Comparison of ENCODE assay signal across 1 cellular context in the genomic region with DNA sequence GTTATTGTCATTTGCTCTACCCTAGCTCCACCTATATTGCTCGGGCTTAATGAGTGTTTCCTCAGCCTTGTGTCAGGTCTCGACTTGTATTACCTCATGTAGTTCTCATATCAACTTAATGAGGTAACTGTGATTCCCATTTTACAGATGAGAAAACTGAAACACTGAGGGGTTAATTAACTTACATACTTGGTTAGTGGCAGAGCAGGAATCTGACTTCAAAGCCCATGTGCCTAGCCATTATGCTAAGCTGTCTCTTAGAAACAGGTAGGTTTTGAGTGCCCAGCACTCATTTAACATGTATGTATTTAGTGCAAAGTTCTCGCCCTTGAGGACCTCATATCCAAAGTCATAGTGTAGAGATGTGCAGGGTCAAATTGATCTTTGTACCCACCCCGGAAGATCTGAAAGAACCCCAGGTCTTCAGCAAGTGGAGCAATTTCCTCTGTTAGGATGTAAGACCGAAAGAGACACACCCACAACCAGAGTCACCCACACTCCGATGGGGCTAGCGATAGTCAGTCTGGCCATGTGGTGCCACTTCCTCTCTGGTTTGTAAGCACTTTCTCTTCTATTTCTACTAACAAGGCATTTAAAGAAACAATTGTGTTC.
TF ChIP-seq lines count a peak whose summit lies in the region.

No MANE protein-coding gene starts in this region.

TF ChIP-seq in K562, 482 proteins besides CTCF, POLR2A, EP300 and RAD21 (continued from another document):
- TF ChIP-seq RHOXF2B (CRISPR knock-in tag; conservative IDR thresholded peaks at IDR 0.05) (no peak), ZNF408 (CRISPR knock-in tag; IDR thresholded peaks at IDR 0.05; ENCODE audit: low read depth) (no peak), E2F6 (IDR thresholded peaks at IDR 0.05; ENCODE audit: borderline replicate concordance in 1 of 2, extremely low read depth in 1 of 2, insufficient read depth in 1 of 2, insufficient read length in 1 of 2, low read depth in 1 of 2, low read length in 1 of 2, poor library complexity in 1 of 2, severe bottlenecking in 1 of 2) (peak in 1 of 2 experiments; percentile 15), BACH1 (tag; IDR thresholded peaks at IDR 0.05) (0 out of 2 replicates have a peak, but pooled peaks have one; percentile 4), ADNP (tag; IDR thresholded peaks at IDR 0.05) (peak; percentile 48; the same call in 1 of the 2 replicates), STAG1 (CRISPR knock-in tag; IDR thresholded peaks at IDR 0.05; ENCODE audit: borderline replicate concordance) (no peak), ZKSCAN3 (CRISPR knock-in tag; IDR thresholded peaks at IDR 0.05) (no peak), ZNF830 (CRISPR knock-in tag; IDR thresholded peaks at IDR 0.05) (no peak), KLF10 (CRISPR knock-in tag; IDR thresholded peaks at IDR 0.05) (no peak), DDX20 (tag; IDR thresholded peaks at IDR 0.05; ENCODE audit: low read depth) (no peak), POLR3G (IDR thresholded peaks at IDR 0.05; ENCODE audit: extremely low read depth, insufficient read length, insufficient replicate concordance) (no peak), EP400 (IDR thresholded peaks at IDR 0.05) (0 out of 2 replicates have a peak, but pooled peaks have one; percentile 28), ZNF143 (CRISPR knock-in tag; IDR thresholded peaks at IDR 0.05) (no peak), HSF4 (CRISPR knock-in tag; IDR thresholded peaks at IDR 0.05; ENCODE audit: borderline replicate concordance) (no peak), BRF1 (IDR thresholded peaks at IDR 0.05; ENCODE audit: borderline replicate concordance, extremely low read depth, insufficient read length) (no peak), SMAD4 (CRISPR knock-in tag; conservative IDR thresholded peaks at IDR 0.05) (0 out of 2 replicates have a peak, but pooled peaks have one; percentile 31), SRSF3 (IDR thresholded peaks at IDR 0.05; ENCODE audit: insufficient read depth, low read length) (no peak), PPARD (CRISPR knock-in tag; IDR thresholded peaks at IDR 0.05) (no peak), KDM1A (IDR thresholded peaks at IDR 0.05) (peak; percentile 36 to 64; a peak in 2 of 4 replicates), ZNF197 (CRISPR knock-in tag; IDR thresholded peaks at IDR 0.05; ENCODE audit: low read depth) (no peak), ZNF57 (CRISPR knock-in tag; IDR thresholded peaks at IDR 0.05) (no peak), ZNF444 (CRISPR knock-in tag; IDR thresholded peaks at IDR 0.05) (no peak), NELFE (IDR thresholded peaks at IDR 0.05; ENCODE audit: insufficient read depth, insufficient read length) (no peak), BCOR (IDR thresholded peaks at IDR 0.05) (peak; percentile 59; the same call in 1 of the 2 replicates), NR2C2 (CRISPR knock-in tag; IDR thresholded peaks at IDR 0.05) (no peak), NR2C2 (tag; IDR thresholded peaks at IDR 0.05) (peak; percentile 44; the same call in 1 of the 2 replicates), EGR1 (conservative IDR thresholded peaks at IDR 0.05) (peak; percentile 46), ARHGAP35 (IDR thresholded peaks at IDR 0.05; ENCODE audit: partially characterized antibody) (no peak), RNF2 (IDR thresholded peaks at IDR 0.05) (0 out of 2 replicates have a peak, but pooled peaks have one; percentile 25), TARDBP (IDR thresholded peaks at IDR 0.05) (no peak), ZNF584 (CRISPR knock-in tag; IDR thresholded peaks at IDR 0.05; ENCODE audit: low read depth) (peak; percentile 34; the same call in 1 of the 2 replicates), L3MBTL2 (IDR thresholded peaks at IDR 0.05) (peak; percentile 51; the same call in 1 of the 2 replicates), MYC (IDR thresholded peaks at IDR 0.05; ENCODE audit: low read depth, low read length) (peak; percentile 83), MYC (CRISPR knock-in tag; IDR thresholded peaks at IDR 0.05; ENCODE audit: borderline replicate concordance, low read depth) (no peak)
- TF ChIP-seq, protein P1, sequence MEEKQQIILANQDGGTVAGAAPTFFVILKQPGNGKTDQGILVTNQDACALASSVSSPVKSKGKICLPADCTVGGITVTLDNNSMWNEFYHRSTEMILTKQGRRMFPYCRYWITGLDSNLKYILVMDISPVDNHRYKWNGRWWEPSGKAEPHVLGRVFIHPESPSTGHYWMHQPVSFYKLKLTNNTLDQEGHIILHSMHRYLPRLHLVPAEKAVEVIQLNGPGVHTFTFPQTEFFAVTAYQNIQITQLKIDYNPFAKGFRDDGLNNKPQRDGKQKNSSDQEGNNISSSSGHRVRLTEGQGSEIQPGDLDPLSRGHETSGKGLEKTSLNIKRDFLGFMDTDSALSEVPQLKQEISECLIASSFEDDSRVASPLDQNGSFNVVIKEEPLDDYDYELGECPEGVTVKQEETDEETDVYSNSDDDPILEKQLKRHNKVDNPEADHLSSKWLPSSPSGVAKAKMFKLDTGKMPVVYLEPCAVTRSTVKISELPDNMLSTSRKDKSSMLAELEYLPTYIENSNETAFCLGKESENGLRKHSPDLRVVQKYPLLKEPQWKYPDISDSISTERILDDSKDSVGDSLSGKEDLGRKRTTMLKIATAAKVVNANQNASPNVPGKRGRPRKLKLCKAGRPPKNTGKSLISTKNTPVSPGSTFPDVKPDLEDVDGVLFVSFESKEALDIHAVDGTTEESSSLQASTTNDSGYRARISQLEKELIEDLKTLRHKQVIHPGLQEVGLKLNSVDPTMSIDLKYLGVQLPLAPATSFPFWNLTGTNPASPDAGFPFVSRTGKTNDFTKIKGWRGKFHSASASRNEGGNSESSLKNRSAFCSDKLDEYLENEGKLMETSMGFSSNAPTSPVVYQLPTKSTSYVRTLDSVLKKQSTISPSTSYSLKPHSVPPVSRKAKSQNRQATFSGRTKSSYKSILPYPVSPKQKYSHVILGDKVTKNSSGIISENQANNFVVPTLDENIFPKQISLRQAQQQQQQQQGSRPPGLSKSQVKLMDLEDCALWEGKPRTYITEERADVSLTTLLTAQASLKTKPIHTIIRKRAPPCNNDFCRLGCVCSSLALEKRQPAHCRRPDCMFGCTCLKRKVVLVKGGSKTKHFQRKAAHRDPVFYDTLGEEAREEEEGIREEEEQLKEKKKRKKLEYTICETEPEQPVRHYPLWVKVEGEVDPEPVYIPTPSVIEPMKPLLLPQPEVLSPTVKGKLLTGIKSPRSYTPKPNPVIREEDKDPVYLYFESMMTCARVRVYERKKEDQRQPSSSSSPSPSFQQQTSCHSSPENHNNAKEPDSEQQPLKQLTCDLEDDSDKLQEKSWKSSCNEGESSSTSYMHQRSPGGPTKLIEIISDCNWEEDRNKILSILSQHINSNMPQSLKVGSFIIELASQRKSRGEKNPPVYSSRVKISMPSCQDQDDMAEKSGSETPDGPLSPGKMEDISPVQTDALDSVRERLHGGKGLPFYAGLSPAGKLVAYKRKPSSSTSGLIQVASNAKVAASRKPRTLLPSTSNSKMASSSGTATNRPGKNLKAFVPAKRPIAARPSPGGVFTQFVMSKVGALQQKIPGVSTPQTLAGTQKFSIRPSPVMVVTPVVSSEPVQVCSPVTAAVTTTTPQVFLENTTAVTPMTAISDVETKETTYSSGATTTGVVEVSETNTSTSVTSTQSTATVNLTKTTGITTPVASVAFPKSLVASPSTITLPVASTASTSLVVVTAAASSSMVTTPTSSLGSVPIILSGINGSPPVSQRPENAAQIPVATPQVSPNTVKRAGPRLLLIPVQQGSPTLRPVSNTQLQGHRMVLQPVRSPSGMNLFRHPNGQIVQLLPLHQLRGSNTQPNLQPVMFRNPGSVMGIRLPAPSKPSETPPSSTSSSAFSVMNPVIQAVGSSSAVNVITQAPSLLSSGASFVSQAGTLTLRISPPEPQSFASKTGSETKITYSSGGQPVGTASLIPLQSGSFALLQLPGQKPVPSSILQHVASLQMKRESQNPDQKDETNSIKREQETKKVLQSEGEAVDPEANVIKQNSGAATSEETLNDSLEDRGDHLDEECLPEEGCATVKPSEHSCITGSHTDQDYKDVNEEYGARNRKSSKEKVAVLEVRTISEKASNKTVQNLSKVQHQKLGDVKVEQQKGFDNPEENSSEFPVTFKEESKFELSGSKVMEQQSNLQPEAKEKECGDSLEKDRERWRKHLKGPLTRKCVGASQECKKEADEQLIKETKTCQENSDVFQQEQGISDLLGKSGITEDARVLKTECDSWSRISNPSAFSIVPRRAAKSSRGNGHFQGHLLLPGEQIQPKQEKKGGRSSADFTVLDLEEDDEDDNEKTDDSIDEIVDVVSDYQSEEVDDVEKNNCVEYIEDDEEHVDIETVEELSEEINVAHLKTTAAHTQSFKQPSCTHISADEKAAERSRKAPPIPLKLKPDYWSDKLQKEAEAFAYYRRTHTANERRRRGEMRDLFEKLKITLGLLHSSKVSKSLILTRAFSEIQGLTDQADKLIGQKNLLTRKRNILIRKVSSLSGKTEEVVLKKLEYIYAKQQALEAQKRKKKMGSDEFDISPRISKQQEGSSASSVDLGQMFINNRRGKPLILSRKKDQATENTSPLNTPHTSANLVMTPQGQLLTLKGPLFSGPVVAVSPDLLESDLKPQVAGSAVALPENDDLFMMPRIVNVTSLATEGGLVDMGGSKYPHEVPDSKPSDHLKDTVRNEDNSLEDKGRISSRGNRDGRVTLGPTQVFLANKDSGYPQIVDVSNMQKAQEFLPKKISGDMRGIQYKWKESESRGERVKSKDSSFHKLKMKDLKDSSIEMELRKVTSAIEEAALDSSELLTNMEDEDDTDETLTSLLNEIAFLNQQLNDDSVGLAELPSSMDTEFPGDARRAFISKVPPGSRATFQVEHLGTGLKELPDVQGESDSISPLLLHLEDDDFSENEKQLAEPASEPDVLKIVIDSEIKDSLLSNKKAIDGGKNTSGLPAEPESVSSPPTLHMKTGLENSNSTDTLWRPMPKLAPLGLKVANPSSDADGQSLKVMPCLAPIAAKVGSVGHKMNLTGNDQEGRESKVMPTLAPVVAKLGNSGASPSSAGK (IDR thresholded peaks at IDR 0.05) = peak; percentile 32; the same call in 1 of the 2 replicates
- TF ChIP-seq, protein P2, sequence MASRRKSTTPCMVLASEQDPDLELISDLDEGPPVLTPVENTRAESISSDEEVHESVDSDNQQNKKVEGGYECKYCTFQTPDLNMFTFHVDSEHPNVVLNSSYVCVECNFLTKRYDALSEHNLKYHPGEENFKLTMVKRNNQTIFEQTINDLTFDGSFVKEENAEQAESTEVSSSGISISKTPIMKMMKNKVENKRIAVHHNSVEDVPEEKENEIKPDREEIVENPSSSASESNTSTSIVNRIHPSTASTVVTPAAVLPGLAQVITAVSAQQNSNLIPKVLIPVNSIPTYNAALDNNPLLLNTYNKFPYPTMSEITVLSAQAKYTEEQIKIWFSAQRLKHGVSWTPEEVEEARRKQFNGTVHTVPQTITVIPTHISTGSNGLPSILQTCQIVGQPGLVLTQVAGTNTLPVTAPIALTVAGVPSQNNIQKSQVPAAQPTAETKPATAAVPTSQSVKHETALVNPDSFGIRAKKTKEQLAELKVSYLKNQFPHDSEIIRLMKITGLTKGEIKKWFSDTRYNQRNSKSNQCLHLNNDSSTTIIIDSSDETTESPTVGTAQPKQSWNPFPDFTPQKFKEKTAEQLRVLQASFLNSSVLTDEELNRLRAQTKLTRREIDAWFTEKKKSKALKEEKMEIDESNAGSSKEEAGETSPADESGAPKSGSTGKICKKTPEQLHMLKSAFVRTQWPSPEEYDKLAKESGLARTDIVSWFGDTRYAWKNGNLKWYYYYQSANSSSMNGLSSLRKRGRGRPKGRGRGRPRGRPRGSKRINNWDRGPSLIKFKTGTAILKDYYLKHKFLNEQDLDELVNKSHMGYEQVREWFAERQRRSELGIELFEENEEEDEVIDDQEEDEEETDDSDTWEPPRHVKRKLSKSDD (conservative IDR thresholded peaks at IDR 0.05; ENCODE audit: low read length) = no peak
- TF ChIP-seq, protein P3, sequence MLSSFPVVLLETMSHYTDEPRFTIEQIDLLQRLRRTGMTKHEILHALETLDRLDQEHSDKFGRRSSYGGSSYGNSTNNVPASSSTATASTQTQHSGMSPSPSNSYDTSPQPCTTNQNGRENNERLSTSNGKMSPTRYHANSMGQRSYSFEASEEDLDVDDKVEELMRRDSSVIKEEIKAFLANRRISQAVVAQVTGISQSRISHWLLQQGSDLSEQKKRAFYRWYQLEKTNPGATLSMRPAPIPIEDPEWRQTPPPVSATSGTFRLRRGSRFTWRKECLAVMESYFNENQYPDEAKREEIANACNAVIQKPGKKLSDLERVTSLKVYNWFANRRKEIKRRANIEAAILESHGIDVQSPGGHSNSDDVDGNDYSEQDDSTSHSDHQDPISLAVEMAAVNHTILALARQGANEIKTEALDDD (IDR thresholded peaks at IDR 0.05) = peak; percentile 41; the same call in 1 of the 2 replicates
- TF ChIP-seq, protein P4, sequence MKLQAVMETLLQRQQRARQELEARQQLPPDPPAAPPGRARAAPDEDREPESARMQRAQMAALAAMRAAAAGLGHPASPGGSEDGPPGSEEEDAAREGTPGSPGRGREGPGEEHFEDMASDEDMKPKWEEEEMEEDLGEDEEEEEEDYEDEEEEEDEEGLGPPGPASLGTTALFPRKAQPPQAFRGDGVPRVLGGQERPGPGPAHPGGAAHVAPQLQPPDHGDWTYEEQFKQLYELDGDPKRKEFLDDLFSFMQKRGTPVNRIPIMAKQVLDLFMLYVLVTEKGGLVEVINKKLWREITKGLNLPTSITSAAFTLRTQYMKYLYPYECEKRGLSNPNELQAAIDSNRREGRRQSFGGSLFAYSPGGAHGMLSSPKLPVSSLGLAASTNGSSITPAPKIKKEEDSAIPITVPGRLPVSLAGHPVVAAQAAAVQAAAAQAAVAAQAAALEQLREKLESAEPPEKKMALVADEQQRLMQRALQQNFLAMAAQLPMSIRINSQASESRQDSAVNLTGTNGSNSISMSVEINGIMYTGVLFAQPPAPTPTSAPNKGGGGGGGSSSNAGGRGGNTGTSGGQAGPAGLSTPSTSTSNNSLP (IDR thresholded peaks at IDR 0.05; ENCODE audit: borderline replicate concordance, low read depth, low read length) = no peak
